In the genomic region with DNA sequence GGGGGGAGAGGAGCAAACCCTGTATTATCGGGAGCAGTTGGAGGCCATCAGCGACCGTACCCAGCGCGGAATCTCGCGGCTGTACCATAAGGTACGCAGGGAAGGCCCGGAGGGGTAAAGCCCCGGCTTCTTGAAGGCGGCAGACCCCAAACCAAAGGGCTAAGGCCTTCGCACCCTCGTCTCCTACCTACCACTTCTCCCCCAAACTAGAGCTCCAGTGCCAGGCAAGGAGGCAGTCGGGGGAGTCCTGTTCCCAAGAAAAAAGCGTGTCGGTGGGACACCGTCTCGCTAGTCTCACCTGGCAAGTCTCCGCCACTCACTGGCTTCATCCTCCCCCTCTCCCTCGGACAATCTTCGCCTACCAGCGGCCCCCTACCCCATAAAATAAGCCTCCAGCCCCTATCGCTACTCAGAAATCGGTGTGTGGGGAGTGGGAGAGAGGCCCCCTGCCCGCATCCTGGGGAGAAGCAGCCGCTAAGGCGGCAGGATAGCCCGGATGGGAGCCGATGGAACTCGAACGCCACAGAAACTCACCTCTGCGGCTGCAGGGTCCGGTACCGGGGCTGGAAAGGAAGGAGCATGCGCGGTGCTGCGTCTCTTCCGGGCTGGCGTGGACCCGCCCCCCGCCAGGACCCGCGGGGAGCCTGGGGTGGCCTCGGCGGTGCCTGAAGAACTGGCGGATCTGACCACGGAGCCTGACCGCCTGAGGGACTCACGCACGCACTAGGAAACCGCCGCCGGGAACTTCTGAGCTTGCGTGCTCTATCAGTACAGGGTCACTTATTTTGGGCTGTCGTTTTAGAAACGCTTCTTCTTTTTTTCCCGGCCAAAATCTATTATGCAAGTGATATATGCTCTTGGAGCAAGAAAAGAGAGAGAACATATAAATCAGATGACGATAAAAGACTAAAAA, we compare ENCODE assay signal across 1 cellular context.
TF ChIP-seq lines count a peak whose summit lies in the region.

Gene RPS10, minus strand, starts transcription at position 572 of the 913 bp plus-strand sequence. CDS start 848 bp downstream, outside the sequence.

TF ChIP-seq in HepG2, 621 proteins besides CTCF, POLR2A, EP300 and RAD21 (continued from another document and continues in another):
- no peak for TF ChIP-seq KLF12 (CRISPR knock-in tag; IDR thresholded peaks at IDR 0.05; ENCODE audit: borderline replicate concordance)
- TF ChIP-seq BATF2 (CRISPR knock-in tag; IDR thresholded peaks at IDR 0.05), result no peak
- TF ChIP-seq ZNF33A (CRISPR knock-in tag; IDR thresholded peaks at IDR 0.05; ENCODE audit: borderline replicate concordance), result peak; percentile 84; the same call in 1 of the 2 replicates
- TF ChIP-seq EZH2 (conservative IDR thresholded peaks at IDR 0.05; ENCODE audit: low read depth, low read length), result no peak
- TF ChIP-seq SKI (IDR thresholded peaks at IDR 0.05; ENCODE audit: partially characterized antibody), result peak; percentile 64
- TF ChIP-seq SMAD3 (CRISPR knock-in tag; IDR thresholded peaks at IDR 0.05), result peak; percentile 24; the same call in 1 of the 2 replicates
- TF ChIP-seq, protein P1, sequence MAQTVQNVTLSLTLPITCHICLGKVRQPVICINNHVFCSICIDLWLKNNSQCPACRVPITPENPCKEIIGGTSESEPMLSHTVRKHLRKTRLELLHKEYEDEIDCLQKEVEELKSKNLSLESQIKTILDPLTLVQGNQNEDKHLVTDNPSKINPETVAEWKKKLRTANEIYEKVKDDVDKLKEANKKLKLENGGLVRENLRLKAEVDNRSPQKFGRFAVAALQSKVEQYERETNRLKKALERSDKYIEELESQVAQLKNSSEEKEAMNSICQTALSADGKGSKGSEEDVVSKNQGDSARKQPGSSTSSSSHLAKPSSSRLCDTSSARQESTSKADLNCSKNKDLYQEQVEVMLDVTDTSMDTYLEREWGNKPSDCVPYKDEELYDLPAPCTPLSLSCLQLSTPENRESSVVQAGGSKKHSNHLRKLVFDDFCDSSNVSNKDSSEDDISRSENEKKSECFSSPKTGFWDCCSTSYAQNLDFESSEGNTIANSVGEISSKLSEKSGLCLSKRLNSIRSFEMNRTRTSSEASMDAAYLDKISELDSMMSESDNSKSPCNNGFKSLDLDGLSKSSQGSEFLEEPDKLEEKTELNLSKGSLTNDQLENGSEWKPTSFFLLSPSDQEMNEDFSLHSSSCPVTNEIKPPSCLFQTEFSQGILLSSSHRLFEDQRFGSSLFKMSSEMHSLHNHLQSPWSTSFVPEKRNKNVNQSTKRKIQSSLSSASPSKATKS (CRISPR knock-in tag; IDR thresholded peaks at IDR 0.05), result no peak
- no peak for TF ChIP-seq ZNF446 (CRISPR knock-in tag; IDR thresholded peaks at IDR 0.05)
- TF ChIP-seq PAF1 (CRISPR knock-in tag; IDR thresholded peaks at IDR 0.05), result no peak; the same call in 1 of the 2 replicates
- peak; percentile 67; the same call in 1 of the 2 replicates for TF ChIP-seq ZNF441 (CRISPR knock-in tag; IDR thresholded peaks at IDR 0.05; ENCODE audit: borderline replicate concordance)
- peak; percentile 71 for TF ChIP-seq ZFY (CRISPR knock-in tag; IDR thresholded peaks at IDR 0.05)
- peak; percentile 12; the same call in 1 of the 2 replicates for TF ChIP-seq HMG20B (CRISPR knock-in tag; conservative IDR thresholded peaks at IDR 0.05)
- peak; percentile 84; the same call in 1 of the 2 replicates for TF ChIP-seq ZNF230 (CRISPR knock-in tag; IDR thresholded peaks at IDR 0.05)
- TF ChIP-seq MBNL3 (CRISPR knock-in tag; conservative IDR thresholded peaks at IDR 0.05), result no peak
- TF ChIP-seq POLR2AphosphoS5 (IDR thresholded peaks at IDR 0.05; ENCODE audit: low read depth, low read length), result peak; percentile 98
- TF ChIP-seq, protein P2, sequence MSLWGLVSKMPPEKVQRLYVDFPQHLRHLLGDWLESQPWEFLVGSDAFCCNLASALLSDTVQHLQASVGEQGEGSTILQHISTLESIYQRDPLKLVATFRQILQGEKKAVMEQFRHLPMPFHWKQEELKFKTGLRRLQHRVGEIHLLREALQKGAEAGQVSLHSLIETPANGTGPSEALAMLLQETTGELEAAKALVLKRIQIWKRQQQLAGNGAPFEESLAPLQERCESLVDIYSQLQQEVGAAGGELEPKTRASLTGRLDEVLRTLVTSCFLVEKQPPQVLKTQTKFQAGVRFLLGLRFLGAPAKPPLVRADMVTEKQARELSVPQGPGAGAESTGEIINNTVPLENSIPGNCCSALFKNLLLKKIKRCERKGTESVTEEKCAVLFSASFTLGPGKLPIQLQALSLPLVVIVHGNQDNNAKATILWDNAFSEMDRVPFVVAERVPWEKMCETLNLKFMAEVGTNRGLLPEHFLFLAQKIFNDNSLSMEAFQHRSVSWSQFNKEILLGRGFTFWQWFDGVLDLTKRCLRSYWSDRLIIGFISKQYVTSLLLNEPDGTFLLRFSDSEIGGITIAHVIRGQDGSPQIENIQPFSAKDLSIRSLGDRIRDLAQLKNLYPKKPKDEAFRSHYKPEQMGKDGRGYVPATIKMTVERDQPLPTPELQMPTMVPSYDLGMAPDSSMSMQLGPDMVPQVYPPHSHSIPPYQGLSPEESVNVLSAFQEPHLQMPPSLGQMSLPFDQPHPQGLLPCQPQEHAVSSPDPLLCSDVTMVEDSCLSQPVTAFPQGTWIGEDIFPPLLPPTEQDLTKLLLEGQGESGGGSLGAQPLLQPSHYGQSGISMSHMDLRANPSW (CRISPR knock-in tag; IDR thresholded peaks at IDR 0.05; ENCODE audit: borderline replicate concordance), result peak; percentile 46; the same call in 1 of the 2 replicates
- 0 out of 2 replicates have a peak, but pooled peaks have one; percentile 75 for TF ChIP-seq ZNF766 (CRISPR knock-in tag; IDR thresholded peaks at IDR 0.05; ENCODE audit: borderline replicate concordance)
- TF ChIP-seq MEIS1 (CRISPR knock-in tag; IDR thresholded peaks at IDR 0.05; ENCODE audit: borderline replicate concordance), result no peak
- TF ChIP-seq PRPF4 (IDR thresholded peaks at IDR 0.05; ENCODE audit: low read depth, low read length, poor library complexity, severe bottlenecking), result no peak
- no peak for TF ChIP-seq NCOA1 (CRISPR knock-in tag; IDR thresholded peaks at IDR 0.05)
- no peak for TF ChIP-seq KLF13 (CRISPR knock-in tag; IDR thresholded peaks at IDR 0.05)
- TF ChIP-seq, protein P3, sequence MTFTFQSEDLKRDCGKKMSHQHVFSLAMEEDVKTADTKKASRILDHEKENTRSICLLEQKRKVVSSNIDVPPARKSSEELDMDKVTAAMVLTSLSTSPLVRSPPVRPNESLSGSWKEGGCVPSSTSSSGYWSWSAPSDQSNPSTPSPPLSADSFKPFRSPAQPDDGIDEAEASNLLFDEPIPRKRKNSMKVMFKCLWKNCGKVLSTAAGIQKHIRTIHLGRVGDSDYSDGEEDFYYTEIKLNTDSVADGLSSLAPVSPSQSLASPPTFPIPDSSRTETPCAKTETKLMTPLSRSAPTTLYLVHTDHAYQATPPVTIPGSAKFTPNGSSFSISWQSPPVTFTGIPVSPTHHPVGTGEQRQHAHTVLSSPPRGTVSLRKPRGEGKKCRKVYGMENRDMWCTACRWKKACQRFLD (CRISPR knock-in tag; IDR thresholded peaks at IDR 0.05; ENCODE audit: borderline replicate concordance), result peak; percentile 59; the same call in 1 of the 2 replicates
- no peak for TF ChIP-seq HIC2 (CRISPR knock-in tag; IDR thresholded peaks at IDR 0.05; ENCODE audit: low read depth)
- no peak for TF ChIP-seq GTF2F1 (IDR thresholded peaks at IDR 0.05; ENCODE audit: low read length)
- peak; percentile 65; the same call in 1 of the 2 replicates for TF ChIP-seq NR0B2 (CRISPR knock-in tag; IDR thresholded peaks at IDR 0.05)
- TF ChIP-seq ZNF136 (CRISPR knock-in tag; IDR thresholded peaks at IDR 0.05; ENCODE audit: low read depth), result 0 out of 2 replicates have a peak, but pooled peaks have one; percentile 63
- peak; percentile 87 for TF ChIP-seq SAP130 (CRISPR knock-in tag; IDR thresholded peaks at IDR 0.05; ENCODE audit: low read depth)
- 0 out of 2 replicates have a peak, but pooled peaks have one; percentile 46 for TF ChIP-seq RNF2 (conservative IDR thresholded peaks at IDR 0.05; ENCODE audit: low read depth)
- no peak for TF ChIP-seq ZFP36 (IDR thresholded peaks at IDR 0.05; ENCODE audit: borderline replicate concordance, low read depth, low read length, partially characterized antibody)
- 0 out of 2 replicates have a peak, but pooled peaks have one; percentile 68 for TF ChIP-seq CAMTA2 (CRISPR knock-in tag; IDR thresholded peaks at IDR 0.05; ENCODE audit: borderline replicate concordance)
- peak; percentile 81 for TF ChIP-seq MEF2D (CRISPR knock-in tag; IDR thresholded peaks at IDR 0.05)
- TF ChIP-seq ZNF335 (CRISPR knock-in tag; IDR thresholded peaks at IDR 0.05), result peak; percentile 99
- TF ChIP-seq IRX3 (CRISPR knock-in tag; IDR thresholded peaks at IDR 0.05; ENCODE audit: borderline replicate concordance, low read depth), result 0 out of 2 replicates have a peak, but pooled peaks have one; percentile 31
- TF ChIP-seq RARG (CRISPR knock-in tag; IDR thresholded peaks at IDR 0.05; ENCODE audit: low read depth), result no peak
- TF ChIP-seq MIER2 (CRISPR knock-in tag; IDR thresholded peaks at IDR 0.05), result no peak
- no peak for TF ChIP-seq ZNF367 (CRISPR knock-in tag; IDR thresholded peaks at IDR 0.05; ENCODE audit: borderline replicate concordance)
- TF ChIP-seq ZBTB20 (CRISPR knock-in tag; IDR thresholded peaks at IDR 0.05; ENCODE audit: borderline replicate concordance, low read depth), result peak; percentile 73; the same call in 1 of the 2 replicates
- TF ChIP-seq BRD4 (CRISPR knock-in tag; IDR thresholded peaks at IDR 0.05), result peak; percentile 81; the same call in 1 of the 2 replicates
- 0 out of 2 replicates have a peak, but pooled peaks have one; percentile 48 for TF ChIP-seq ZNF510 (CRISPR knock-in tag; IDR thresholded peaks at IDR 0.05; ENCODE audit: low read depth)
- TF ChIP-seq REL (CRISPR knock-in tag; conservative IDR thresholded peaks at IDR 0.05), result no peak; the same call in 1 of the 2 replicates
- TF ChIP-seq ZFX (CRISPR knock-in tag; IDR thresholded peaks at IDR 0.05; ENCODE audit: low read depth), result peak; percentile 88
